Comparison of ENCODE assay signal across 1 cellular context in the genomic region with DNA sequence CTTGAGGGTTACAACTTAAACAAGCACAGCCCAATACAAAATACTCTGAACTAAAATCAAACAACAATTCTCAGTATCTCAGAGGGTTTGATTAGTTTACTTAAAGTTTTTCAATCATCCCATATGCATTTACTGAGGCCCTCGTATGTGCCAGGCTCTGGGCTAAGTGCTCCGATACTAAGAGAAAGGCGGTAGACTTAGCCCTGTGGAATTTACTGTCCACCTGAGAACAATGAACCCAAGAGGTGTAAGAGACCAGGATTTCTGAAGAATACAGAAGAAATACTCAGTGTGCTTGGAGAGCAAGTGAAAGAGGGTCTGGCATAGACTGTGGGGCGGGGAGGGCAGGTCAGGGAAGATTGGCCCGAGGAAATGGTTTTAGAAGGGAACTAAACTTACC.
TF ChIP-seq lines count a peak whose summit lies in the region.

No MANE protein-coding gene starts in this region.

TF ChIP-seq in GM12878, 131 proteins besides CTCF, POLR2A, EP300 and RAD21:
- no peak for TF ChIP-seq SMARCA5 (IDR thresholded peaks at IDR 0.05)
- no peak for TF ChIP-seq ZSCAN29 (IDR thresholded peaks at IDR 0.05)
- no peak for TF ChIP-seq NR2C1 (IDR thresholded peaks at IDR 0.05)
- no peak for TF ChIP-seq MEF2A (IDR thresholded peaks at IDR 0.05; ENCODE audit: insufficient read depth, low read depth, low read length)
- no peak for TF ChIP-seq ZNF622 (IDR thresholded peaks at IDR 0.05)
